In genomic region chr15:51341366-51342248, GRCh38 we compare ENCODE assay signal across 7 cellular contexts. TPM values are rescaled to one million over a fixed set of nuclear protein-coding genes. Genes with fewer than 3 reads are reported as not detected.
DNase-seq lines count a peak whose midpoint lies in the region; ATAC-seq, FAIRE-seq and TF ChIP-seq lines count a peak whose summit lies in the region.

TSS of gene GLDN (plus strand) at chr15:51341655. CDS start at chr15:51341685, 30 bp downstream.

- peak within 1 kb of the TSS; percentile 16 for H3K27ac Mint-ChIP-seq in stimulated activated naive B cell treated with anti-CD40 and anti-IgM and Interleukin-4, amounts not matched to agents 10 μg/mL and 1 μg/mL and 100 μg/mL, for 72 hours

- no peaks in the 10 kb centered on the region for H3K4me1 ChIP-seq in small intestine (ENCODE audit: control insufficient read depth in 2 of 2, insufficient read depth in 1 of 2, low read depth in 1 of 2, low read length in 1 of 2)

- peaks cover 6 to 30% of the 10 kb centered on the region in 2 donors for H3K4me1 Mint-ChIP-seq in stimulated activated naive B cell treated with anti-CD40 and anti-IgM and Interleukin-4, amounts not matched to agents 10 μg/mL and 1 μg/mL and 100 μg/mL, for 72 hours

- H3K27ac ChIP-seq in small intestine (ENCODE audit: low read depth in 1 of 2, low read length in 1 of 2) = no peak within 1 kb of the TSS

- H3K4me3 ChIP-seq in bronchial epithelial cell (ENCODE audit: low read depth, low read length) = peak within 1 kb of the TSS; percentile 25
- H3K4me3 ChIP-seq in kidney epithelial cell (ENCODE audit: low read depth, low read length) = peak within 1 kb of the TSS; percentile 3
- H3K4me3 ChIP-seq in small intestine (ENCODE audit: low read depth in 1 of 2, low read length in 2 of 2) = no peak within 1 kb of the TSS

- H3K9me3 ChIP-seq in small intestine (ENCODE audit: control insufficient read depth, low read depth) = no peaks in the 10 kb centered on the region

- H3K36me3 Mint-ChIP-seq in stimulated activated naive B cell treated with anti-CD40 and anti-IgM and Interleukin-4, amounts not matched to agents 10 μg/mL and 1 μg/mL and 100 μg/mL, for 72 hours = no peaks in the 10 kb centered on the region

- H3K27me3 ChIP-seq in bronchial epithelial cell (ENCODE audit: control insufficient read depth, insufficient read depth, low read length) = peaks cover 28% of the 10 kb centered on the region
- H3K27me3 ChIP-seq in kidney epithelial cell (ENCODE audit: control insufficient read depth, insufficient read depth, low read length) = peaks cover 19% of the 10 kb centered on the region
- peaks cover 8 to 10% of the 10 kb centered on the region in 2 donors for H3K27me3 ChIP-seq in small intestine (ENCODE audit: control insufficient read depth in 2 of 2, insufficient read depth in 2 of 2, low read length in 2 of 2)

- peaks cover 6 to 27% of the 10 kb centered on the region in 2 donors for H3K27me3 Mint-ChIP-seq in stimulated activated naive B cell treated with anti-CD40 and anti-IgM and Interleukin-4, amounts not matched to agents 10 μg/mL and 1 μg/mL and 100 μg/mL, for 72 hours

- FAIRE-seq in bronchial epithelial cell (lab: Jason Lieb, UNC) (no peak), small intestine (lab: Jason Lieb, UNC) (no peak)

- H3K36me3 ChIP-seq in bronchial epithelial cell (ENCODE audit: control insufficient read depth, insufficient read depth, low read length) (no peaks in the 10 kb centered on the region), kidney epithelial cell (ENCODE audit: control insufficient read depth, insufficient read depth, low read length) (no peaks in the 10 kb centered on the region), small intestine (ENCODE audit: control insufficient read depth in 2 of 2, insufficient read depth in 2 of 2, low read length in 2 of 2) (no peaks in the 10 kb centered on the region)

- ATAC-seq in stimulated activated naive B cell treated with anti-CD40 and anti-IgM and Interleukin-4, amounts not matched to agents 10 μg/mL and 1 μg/mL and 100 μg/mL, for 72 hours (replicated peaks) = peak; percentile 54 to 57
- no peak for ATAC-seq in GM21825 (IDR thresholded peaks at IDR 0.05; ENCODE audit: unreplicated experiment)

- TF ChIP-seq CTCF in bronchial epithelial cell (IDR thresholded peaks at IDR 0.05; ENCODE audit: insufficient read depth, low read length, severe bottlenecking) = no peak
- no peak for TF ChIP-seq CTCF in kidney epithelial cell (IDR thresholded peaks at IDR 0.05; ENCODE audit: insufficient read depth, low read length, poor library complexity, severe bottlenecking)

- peak within 1 kb of the TSS; percentile 53 to 67 for H3K4me3 Mint-ChIP-seq in stimulated activated naive B cell treated with anti-CD40 and anti-IgM and Interleukin-4, amounts not matched to agents 10 μg/mL and 1 μg/mL and 100 μg/mL, for 72 hours

- WGBS in small intestine, 3 donors = 6 to 9% (median 7%) methylated on average over 58 to 76 of the region's 76 CpGs

- peak; percentile 41 for DNase-seq in M059J (ENCODE audit: low read depth)
- no peak for DNase-seq in bronchial epithelial cell (ENCODE audit: low read depth)
- DNase-seq in kidney epithelial cell (ENCODE audit: low read depth) = no peak
- DNase-seq in stimulated activated naive B cell treated with anti-CD40 and anti-IgM and Interleukin-4, amounts not matched to agents 10 μg/mL and 1 μg/mL and 100 μg/mL, for 72 hours = no peak
- no peak for DNase-seq in SW 1271 (lab: John Stamatoyannopoulos, UW)
- no peak for DNase-seq in small intestine

- no peaks in the 10 kb centered on the region for H3K9me3 Mint-ChIP-seq in stimulated activated naive B cell treated with anti-CD40 and anti-IgM and Interleukin-4, amounts not matched to agents 10 μg/mL and 1 μg/mL and 100 μg/mL, for 72 hours

RNA-seq across cellular contexts. Expression of gene GLDN, which starts in this region (rescaled TPM):
- total RNA-seq in M059J (2014; rRNA removed; shearing (Covaris generic)) = 0.74 and 1.6 TPM in 2 replicates
- total RNA-seq in bronchial epithelial cell (0.13 and 0.26 TPM in 2 replicates), kidney epithelial cell (not detected in 2 replicates)
- polyA plus RNA-seq in small intestine = under 1 TPM in 2 of 3 donors, not detected in 1; 0.43 to 0.81 TPM

Comparison
In these comparisons a context has a peak if more than half of its experiments do, and no peak if none do; other contexts are left out.
1. H3K4me3 ChIP-seq: peak in bronchial epithelial cell (single experiment) and kidney epithelial cell (single experiment); none in small intestine (0 of 2).